Comparison of ENCODE assay signal across 9 cellular contexts in the genomic region with DNA sequence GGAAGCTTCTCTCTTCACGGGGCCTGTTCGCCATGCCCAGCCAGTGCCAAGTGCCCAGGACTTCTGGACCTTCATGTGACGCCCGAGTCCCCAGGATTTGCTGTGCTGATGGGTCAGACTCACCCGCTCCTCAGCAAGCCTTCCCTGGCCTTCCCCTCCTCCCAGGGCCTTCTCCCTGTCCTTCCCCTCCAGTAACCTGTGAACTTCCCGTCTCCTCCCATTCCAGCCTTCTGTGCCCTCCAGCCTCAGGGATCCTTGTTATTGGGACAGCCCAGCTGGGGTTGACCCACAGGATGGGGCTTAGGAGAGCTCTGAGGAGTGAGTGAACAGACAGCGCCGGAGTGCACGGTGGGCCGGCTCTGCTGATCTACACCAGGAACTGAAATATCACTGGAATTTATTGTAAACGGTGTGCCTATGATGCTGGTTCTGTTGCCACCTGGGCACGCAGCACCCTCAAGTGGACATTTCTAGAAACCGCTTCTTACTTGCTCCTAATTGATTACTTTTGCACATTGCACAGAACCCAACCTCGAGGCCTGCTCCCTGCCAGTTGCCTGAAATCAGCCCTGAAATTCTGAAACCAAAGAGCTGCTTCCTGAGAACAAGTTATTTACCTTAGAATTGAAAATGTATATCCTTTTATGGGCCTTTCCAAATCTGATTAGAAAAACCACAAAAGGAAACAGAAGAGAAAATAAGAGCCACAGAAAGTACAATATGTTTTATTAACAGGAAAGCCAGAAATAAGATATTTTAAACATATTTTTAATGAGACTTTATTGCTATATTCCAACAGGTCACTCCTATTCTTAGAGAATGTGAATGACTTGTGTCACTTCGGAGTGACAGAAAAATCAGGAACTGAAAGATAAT. TPM values are rescaled to one million over a fixed set of nuclear protein-coding genes. Genes with fewer than 3 reads are reported as not detected.
DNase-seq lines count a peak whose midpoint lies in the region; ATAC-seq, FAIRE-seq and TF ChIP-seq lines count a peak whose summit lies in the region.
"Had no signal": no experiment of that assay in that cellular context is flagged by ENCODE, and none has a peak within 500 bp of the region (broad histone marks: within the 10 kb centered on the region; RNA-seq: fewer than 3 reads in every experiment).

No MANE protein-coding gene starts in this region.

- H3K27me3 ChIP-seq in brain microvascular endothelial cell (replicated peaks) (no peaks in the 10 kb centered on the region), liver (ENCODE audit: control insufficient read depth in 4 of 4, insufficient read depth in 4 of 4, low read length in 3 of 4) (no peaks in the 10 kb centered on the region), transverse colon (no peaks in the 10 kb centered on the region)

- H3K9ac ChIP-seq in SK-N-MC (ENCODE audit: insufficient read length) (no peak overlapping the region), liver (ENCODE audit: low read depth in 1 of 2, low read length in 2 of 2) (no peak overlapping the region)

- H3K27ac ChIP-seq in SK-N-MC (no peak overlapping the region), brain microvascular endothelial cell (no peak overlapping the region), liver (ENCODE audit: low read depth in 1 of 2, low read length in 2 of 2) (peak overlapping the region in 1 of 2 donors; percentile 46), transverse colon (peak overlapping the region; percentile 94 to 97 (median 96))

- intact Hi-C loops in transverse colon (cut with DNase I; ENCODE audit: low total_unique reads), result no loop called here

- H3K4me3 ChIP-seq in SK-N-MC (no peak overlapping the region), brain microvascular endothelial cell (ENCODE audit: low read depth, low read length) (no peak overlapping the region), liver (ENCODE audit: low read depth in 1 of 3, low read length in 3 of 3) (no peak overlapping the region), transverse colon (no peak overlapping the region)

- no peak for TF ChIP-seq EP300 in Ishikawa (IDR thresholded peaks at IDR 0.05; ENCODE audit: borderline replicate concordance)
- no peak for TF ChIP-seq EP300 in transverse colon (IDR thresholded peaks at IDR 0.05; ENCODE audit: low read depth)

- TF ChIP-seq CTCF in D721Med (IDR thresholded peaks at IDR 0.05; ENCODE audit: insufficient read depth, missing control alignments), result peak; percentile 36
- peak; percentile 81 for TF ChIP-seq CTCF in brain microvascular endothelial cell (IDR thresholded peaks at IDR 0.05; ENCODE audit: low read depth, low read length, missing control alignments)
- TF ChIP-seq CTCF in liver (IDR thresholded peaks at IDR 0.05; ENCODE audit: low read depth, low read length, missing input control), result peak; percentile 54
- peak; percentile 50 to 79 (median 60) for TF ChIP-seq CTCF in transverse colon (IDR thresholded peaks at IDR 0.05)

- TF ChIP-seq RAD21 in Ishikawa (IDR thresholded peaks at IDR 0.05; ENCODE audit: low read depth) (peak; percentile 85), liver (IDR thresholded peaks at IDR 0.05) (peak; percentile 75 to 82)

- H3K36me3 ChIP-seq in SK-N-MC (ENCODE audit: insufficient read depth, low read length) (no peaks in the 10 kb centered on the region), brain microvascular endothelial cell (replicated peaks) (no peaks in the 10 kb centered on the region), liver (ENCODE audit: control insufficient read depth in 4 of 4, insufficient read depth in 3 of 4, low read depth in 1 of 4, low read length in 3 of 4) (no peaks in the 10 kb centered on the region), transverse colon (no peaks in the 10 kb centered on the region)

- H3K9me3 ChIP-seq in SK-N-MC (ENCODE audit: low read depth, low read length) (no peaks in the 10 kb centered on the region), liver (ENCODE audit: control insufficient read depth in 4 of 4, low read length in 3 of 4) (no peaks in the 10 kb centered on the region), transverse colon (no peaks in the 10 kb centered on the region)

- FAIRE-seq in D721Med (lab: Jason Lieb, UNC), result no peak

- H3K4me1 ChIP-seq in liver (ENCODE audit: control insufficient read depth in 4 of 4, insufficient read depth in 4 of 4, low read length in 3 of 4) (peaks cover 16 to 48% (median 36%) of the 10 kb centered on the region in 4 donors), transverse colon (peaks cover 64 to 78% (median 71%) of the 10 kb centered on the region in 4 donors)

- 55% methylated on average over 15 of the region's 15 CpGs for WGBS in liver
- 42 to 46% methylated on average over 7 to 15 of the region's 15 CpGs for WGBS in transverse colon (ENCODE audit: low coverage in 1 of 2), 2 donors

- no peak for DNase-seq in D721Med (ENCODE audit: insufficient read length, low spot score)
- DNase-seq in SK-N-MC (ENCODE audit: low read depth, low spot score), result peak; percentile 6
- peak; percentile 65 for DNase-seq in brain microvascular endothelial cell
- peak; percentile 80 for DNase-seq in transverse colon
- no peak for DNase-seq in NCI-H2227 treated with DMSO at 0.1 percent for 48 hours (lab: John Stamatoyannopoulos, UW)
- DNase-seq: activated B cell treated with CpG ODN at 0.5 μM for 24 hours had no signal

- ATAC-seq in HG03521 (IDR thresholded peaks at IDR 0.05; ENCODE audit: unreplicated experiment), result no peak

- TF ChIP-seq POLR2A in transverse colon (IDR thresholded peaks at IDR 0.05), result peak; percentile 72

- in situ Hi-C loops in brain microvascular endothelial cell (cut with HindIII; ENCODE audit: low pct_ligation_motif_present, low sequenced_read_pairs) (no loop called here), transverse colon (cut with MboI; ENCODE audit: low pct_ligation_motif_present in 1 of 4, low pct_unique_long_range_greater_than_20kb in 1 of 4, low sequenced_read_pairs in 3 of 4) (no loop called here)

TF ChIP-seq in Ishikawa, 13 proteins besides CTCF, POLR2A, EP300 and RAD21 (continues in another document):
- TF ChIP-seq, protein P1, sequence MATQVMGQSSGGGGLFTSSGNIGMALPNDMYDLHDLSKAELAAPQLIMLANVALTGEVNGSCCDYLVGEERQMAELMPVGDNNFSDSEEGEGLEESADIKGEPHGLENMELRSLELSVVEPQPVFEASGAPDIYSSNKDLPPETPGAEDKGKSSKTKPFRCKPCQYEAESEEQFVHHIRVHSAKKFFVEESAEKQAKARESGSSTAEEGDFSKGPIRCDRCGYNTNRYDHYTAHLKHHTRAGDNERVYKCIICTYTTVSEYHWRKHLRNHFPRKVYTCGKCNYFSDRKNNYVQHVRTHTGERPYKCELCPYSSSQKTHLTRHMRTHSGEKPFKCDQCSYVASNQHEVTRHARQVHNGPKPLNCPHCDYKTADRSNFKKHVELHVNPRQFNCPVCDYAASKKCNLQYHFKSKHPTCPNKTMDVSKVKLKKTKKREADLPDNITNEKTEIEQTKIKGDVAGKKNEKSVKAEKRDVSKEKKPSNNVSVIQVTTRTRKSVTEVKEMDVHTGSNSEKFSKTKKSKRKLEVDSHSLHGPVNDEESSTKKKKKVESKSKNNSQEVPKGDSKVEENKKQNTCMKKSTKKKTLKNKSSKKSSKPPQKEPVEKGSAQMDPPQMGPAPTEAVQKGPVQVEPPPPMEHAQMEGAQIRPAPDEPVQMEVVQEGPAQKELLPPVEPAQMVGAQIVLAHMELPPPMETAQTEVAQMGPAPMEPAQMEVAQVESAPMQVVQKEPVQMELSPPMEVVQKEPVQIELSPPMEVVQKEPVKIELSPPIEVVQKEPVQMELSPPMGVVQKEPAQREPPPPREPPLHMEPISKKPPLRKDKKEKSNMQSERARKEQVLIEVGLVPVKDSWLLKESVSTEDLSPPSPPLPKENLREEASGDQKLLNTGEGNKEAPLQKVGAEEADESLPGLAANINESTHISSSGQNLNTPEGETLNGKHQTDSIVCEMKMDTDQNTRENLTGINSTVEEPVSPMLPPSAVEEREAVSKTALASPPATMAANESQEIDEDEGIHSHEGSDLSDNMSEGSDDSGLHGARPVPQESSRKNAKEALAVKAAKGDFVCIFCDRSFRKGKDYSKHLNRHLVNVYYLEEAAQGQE (IDR thresholded peaks at IDR 0.05; ENCODE audit: low read depth), result no peak
- no peak for TF ChIP-seq CREB1 (IDR thresholded peaks at IDR 0.05; ENCODE audit: low read depth)
- no peak for TF ChIP-seq TEAD4 (IDR thresholded peaks at IDR 0.05)

TF ChIP-seq in liver, 16 proteins besides CTCF, POLR2A, EP300 and RAD21 (continues in another document):
- TF ChIP-seq SP1 (IDR thresholded peaks at IDR 0.05) (peak; percentile 39), YY1 (IDR thresholded peaks at IDR 0.05) (no peak), HNF4A (conservative IDR thresholded peaks at IDR 0.05) (peak in 1 of 2 donors; percentile 20), EGR1 (IDR thresholded peaks at IDR 0.05; ENCODE audit: low read depth in 2 of 2) (no peak)

RNA-seq across cellular contexts. Expression of a gene that starts 1.6 kb away (rescaled TPM):
- total RNA-seq in liver (1 to 10 TPM in 1 of 2 donors, under 1 TPM in 1; 0.65 to 2.4 TPM), transverse colon (1 to 10 TPM in 1 of 4 donors, under 1 TPM in 1, not detected in 2; 0.68 to 2.5 TPM)
- polyA plus RNA-seq in liver, result 1 to 10 TPM; 1.1 TPM
- total RNA-seq: activated B cell treated with CpG ODN at 0.5 μM for 24 hours had no signal

RNA-seq across cellular contexts. Expression of a gene that starts 4.8 kb away (rescaled TPM):
- under 1 TPM; 0.08 to 0.09 TPM for total RNA-seq in liver
- 1 to 10 TPM in 1 of 2 donors, under 1 TPM in 1; 0.44 to 2.9 TPM for polyA plus RNA-seq in liver
- 10 to 100 TPM; 23.9 to 60.2 (median 34.3) TPM for total RNA-seq in transverse colon
- total RNA-seq: activated B cell treated with CpG ODN at 0.5 μM for 24 hours had no signal

RNA-seq across cellular contexts. Expression of a gene that starts 40.6 kb away (rescaled TPM):
- total RNA-seq in liver (not detected), transverse colon (under 1 TPM in 1 of 4 donors, not detected in 3; 0.64 TPM)
- polyA plus RNA-seq in liver, result not detected
- total RNA-seq: activated B cell treated with CpG ODN at 0.5 μM for 24 hours had no signal

RNA-seq across cellular contexts. Expression of a gene that starts 47.1 kb away (rescaled TPM):
- not detected for total RNA-seq in liver
- polyA plus RNA-seq in liver, result not detected
- not detected for total RNA-seq in transverse colon
- total RNA-seq: activated B cell treated with CpG ODN at 0.5 μM for 24 hours had no signal

Comparison
In these comparisons a context has a peak if more than half of its experiments do, and no peak if none do; other contexts are left out.
1. DNase-seq: peak in SK-N-MC (single experiment), brain microvascular endothelial cell (single experiment) and transverse colon (single experiment); none in D721Med (single experiment) and NCI-H2227 treated with DMSO at 0.1 percent for 48 hours (single experiment).
2. H3K27ac ChIP-seq: peak in transverse colon (4 of 4); none in SK-N-MC (single experiment) and brain microvascular endothelial cell (single experiment).
3. RNA of a gene that starts 4.8 kb away (total RNA-seq): 23.9 to 60.2 TPM in transverse colon; 0.08 to 0.09 TPM in liver; every median in the first group is over 10 times any median in the second.
4. Peak in every context shown above with its lines, with median percentiles within 50 percentile points of each other: CTCF ChIP-seq.